23 cellular contexts compared by ENCODE assay signal in the genomic region with DNA sequence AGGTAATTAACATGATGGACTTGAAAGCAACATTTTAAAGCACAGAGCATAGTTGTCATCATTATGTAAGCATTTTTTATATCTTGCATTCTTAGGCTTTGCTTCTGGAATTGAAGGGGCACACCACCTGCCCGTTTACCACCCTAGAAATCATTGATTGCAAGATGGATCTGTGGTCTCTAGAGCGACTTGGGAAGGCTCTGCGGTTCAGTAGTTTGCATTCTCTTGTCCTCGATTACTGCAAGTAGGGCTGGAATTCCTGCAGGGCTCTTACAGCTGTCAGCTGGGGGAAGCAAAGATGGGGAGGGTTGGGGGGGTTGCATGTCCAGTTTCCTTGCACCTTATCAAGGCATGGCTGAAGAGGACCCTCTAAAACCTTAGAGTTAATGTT. TPM values are rescaled to one million over a fixed set of nuclear protein-coding genes. Genes with fewer than 3 reads are reported as not detected.
DNase-seq lines count a peak whose midpoint lies in the region; ATAC-seq, FAIRE-seq and TF ChIP-seq lines count a peak whose summit lies in the region.
"Had no signal": no experiment of that assay in that cellular context is flagged by ENCODE, and none has a peak within 500 bp of the region (broad histone marks: within the 10 kb centered on the region; RNA-seq: fewer than 3 reads in every experiment).

No MANE protein-coding gene starts in this region.

- ATAC-seq in GM23338: no peak
- no peak for ATAC-seq in HG03045 (IDR thresholded peaks at IDR 0.05; ENCODE audit: unreplicated experiment)
- ATAC-seq: CD8-positive, alpha-beta T cell; gastrocnemius medialis; psoas muscle; Right ventricle myocardium inferior had no signal

- H3K4me3 Mint-ChIP-seq in GM23338: no peak overlapping the region
- H3K4me3 Mint-ChIP-seq in astrocyte (ENCODE audit: unreplicated experiment): no peak overlapping the region
- no peak overlapping the region for H3K4me3 Mint-ChIP-seq in activated T-helper 1 cell treated with anti-CD3 and anti-CD28 coated beads, Interleukin-12 subunit alpha, Interleukin-12 subunit beta, Interleukin-2, Interleukin-4 antibody, amounts not matched to agents 30 ng/mL and 10 ng/mL and 1 ng/mL, durations not matched to agents 14 hours and 24 hours and 36 hours
- H3K4me3 Mint-ChIP-seq: activated naive CD4-positive, alpha-beta T cell treated with anti-CD3 and anti-CD28 coated beads, Interleukin-2, amount 50 U/mL, for 24 hours; CD8-positive, alpha-beta T cell; endodermal cell had no signal

- intact Hi-C loops in activated T-helper 1 cell treated with anti-CD3 and anti-CD28 coated beads, Interleukin-12 subunit alpha, Interleukin-12 subunit beta, Interleukin-2, Interleukin-4 antibody, amounts not matched to agents 30 ng/mL and 10 ng/mL and 1 ng/mL, durations not matched to agents 14 hours and 24 hours and 36 hours (cut with micrococcal nuclease): no loop called here

- H3K27me3 ChIP-seq in GM23338 (ENCODE audit: insufficient read depth) (no peaks in the 10 kb centered on the region), astrocyte (ENCODE audit: insufficient read depth, low read length) (no peaks in the 10 kb centered on the region)
- H3K27me3 ChIP-seq: gastrocnemius medialis, stomach had no signal

- H3K4me2 ChIP-seq in GM23338 (no peak overlapping the region), astrocyte (ENCODE audit: low read length) (peak overlapping the region; percentile 43)

- DNase-seq in GM23338 (ENCODE audit: low spot score) (no peak), NCI-H1105 (lab: John Stamatoyannopoulos, UW) (peak; percentile 36), astrocyte (ENCODE audit: low read depth) (no peak), renal cortical epithelial cell (ENCODE audit: low read depth) (peak; percentile 75), pons (ENCODE audit: low spot score) (no peak)
- no peak for DNase-seq in activated T-helper 1 cell treated with anti-CD3 and anti-CD28 coated beads, Interleukin-12 subunit alpha, Interleukin-12 subunit beta, Interleukin-2, Interleukin-4 antibody, amounts not matched to agents 30 ng/mL and 10 ng/mL and 1 ng/mL, durations not matched to agents 14 hours and 24 hours and 36 hours (ENCODE audit: low spot score)
- DNase-seq: activated CD4-positive, alpha-beta T cell treated with anti-CD3 and anti-CD28 coated beads, Interleukin-2, amount 50 U/mL, for 4 hours; aorta; CD8-positive, alpha-beta T cell; cortex of kidney; gastrocnemius medialis; GF-D8; hypothalamus; lower lobe of right lung; stomach; trophoblast cell; WERI-Rb-1 had no signal

- H3K9me3 ChIP-seq in astrocyte (ENCODE audit: insufficient read depth, low read depth, low read length): no peaks in the 10 kb centered on the region
- H3K9me3 ChIP-seq: gastrocnemius medialis, lower lobe of right lung, psoas muscle, stomach had no signal

- H3K36me3 Mint-ChIP-seq in GM23338 (ENCODE audit: low read depth): no peaks in the 10 kb centered on the region; the same call in 2 of the 3 replicates
- no peaks in the 10 kb centered on the region for H3K36me3 Mint-ChIP-seq in astrocyte (ENCODE audit: low read depth, unreplicated experiment)
- no peaks in the 10 kb centered on the region for H3K36me3 Mint-ChIP-seq in activated T-helper 1 cell treated with anti-CD3 and anti-CD28 coated beads, Interleukin-12 subunit alpha, Interleukin-12 subunit beta, Interleukin-2, Interleukin-4 antibody, amounts not matched to agents 30 ng/mL and 10 ng/mL and 1 ng/mL, durations not matched to agents 14 hours and 24 hours and 36 hours (ENCODE audit: low read depth)
- H3K36me3 Mint-ChIP-seq: activated naive CD4-positive, alpha-beta T cell treated with anti-CD3 and anti-CD28 coated beads, Interleukin-2, amount 50 U/mL, for 24 hours; CD8-positive, alpha-beta T cell had no signal

- no peak for TF ChIP-seq CTCF in GM23338 (conservative IDR thresholded peaks at IDR 0.05; ENCODE audit: low read depth in 2 of 2)
- TF ChIP-seq CTCF in astrocyte (IDR thresholded peaks at IDR 0.05; ENCODE audit: insufficient read depth, low read depth, low read length): no peak

- H3K9ac ChIP-seq in astrocyte (ENCODE audit: low read length): no peak overlapping the region

- H3K4me1 Mint-ChIP-seq in GM23338 (peaks cover 21% of the 10 kb centered on the region), astrocyte (ENCODE audit: low read depth, unreplicated experiment) (peaks cover 12% of the 10 kb centered on the region)
- peaks cover 6% of the 10 kb centered on the region for H3K4me1 Mint-ChIP-seq in activated T-helper 1 cell treated with anti-CD3 and anti-CD28 coated beads, Interleukin-12 subunit alpha, Interleukin-12 subunit beta, Interleukin-2, Interleukin-4 antibody, amounts not matched to agents 30 ng/mL and 10 ng/mL and 1 ng/mL, durations not matched to agents 14 hours and 24 hours and 36 hours (ENCODE audit: low read depth)

- no peaks in the 10 kb centered on the region for H3K79me2 ChIP-seq in GM23338 (replicated peaks; ENCODE audit: insufficient read depth)
- no peaks in the 10 kb centered on the region for H3K79me2 ChIP-seq in astrocyte (ENCODE audit: insufficient read depth, low read length)

- peaks cover 4% of the 10 kb centered on the region for H3K27me3 Mint-ChIP-seq in GM23338 (ENCODE audit: insufficient read depth, low read depth, poor library complexity)
- no peaks in the 10 kb centered on the region for H3K27me3 Mint-ChIP-seq in astrocyte (ENCODE audit: low read depth, unreplicated experiment)
- peaks cover 2% of the 10 kb centered on the region for H3K27me3 Mint-ChIP-seq in activated T-helper 1 cell treated with anti-CD3 and anti-CD28 coated beads, Interleukin-12 subunit alpha, Interleukin-12 subunit beta, Interleukin-2, Interleukin-4 antibody, amounts not matched to agents 30 ng/mL and 10 ng/mL and 1 ng/mL, durations not matched to agents 14 hours and 24 hours and 36 hours (ENCODE audit: insufficient read depth)
- H3K27me3 Mint-ChIP-seq: activated naive CD4-positive, alpha-beta T cell treated with anti-CD3 and anti-CD28 coated beads, Interleukin-2, amount 50 U/mL, for 24 hours had no signal

- H2AFZ ChIP-seq in GM23338 (no peak overlapping the region), astrocyte (ENCODE audit: low read depth, low read length) (no peak overlapping the region)

- H3F3A ChIP-seq in GM23338 (replicated peaks; ENCODE audit: low read depth): no peaks in the 10 kb centered on the region

- H3K9me3 Mint-ChIP-seq in GM23338 (peaks cover 10% of the 10 kb centered on the region; the same call in 2 of the 3 replicates), astrocyte (ENCODE audit: unreplicated experiment) (no peaks in the 10 kb centered on the region)
- no peaks in the 10 kb centered on the region for H3K9me3 Mint-ChIP-seq in activated T-helper 1 cell treated with anti-CD3 and anti-CD28 coated beads, Interleukin-12 subunit alpha, Interleukin-12 subunit beta, Interleukin-2, Interleukin-4 antibody, amounts not matched to agents 30 ng/mL and 10 ng/mL and 1 ng/mL, durations not matched to agents 14 hours and 24 hours and 36 hours
- H3K9me3 Mint-ChIP-seq: activated naive CD4-positive, alpha-beta T cell treated with anti-CD3 and anti-CD28 coated beads, Interleukin-2, amount 50 U/mL, for 24 hours; CD8-positive, alpha-beta T cell had no signal

- no peak overlapping the region for H3K27ac Mint-ChIP-seq in GM23338
- H3K27ac Mint-ChIP-seq in astrocyte (ENCODE audit: unreplicated experiment): no peak overlapping the region
- H3K27ac Mint-ChIP-seq in activated T-helper 1 cell treated with anti-CD3 and anti-CD28 coated beads, Interleukin-12 subunit alpha, Interleukin-12 subunit beta, Interleukin-2, Interleukin-4 antibody, amounts not matched to agents 30 ng/mL and 10 ng/mL and 1 ng/mL, durations not matched to agents 14 hours and 24 hours and 36 hours: no peak overlapping the region
- H3K27ac Mint-ChIP-seq: activated naive CD4-positive, alpha-beta T cell treated with anti-CD3 and anti-CD28 coated beads, Interleukin-2, amount 50 U/mL, for 24 hours; endodermal cell had no signal

- H3K4me3 ChIP-seq in GM23338: no peak overlapping the region
- H3K4me3 ChIP-seq in astrocyte (ENCODE audit: insufficient read depth, low read depth, low read length): no peak overlapping the region
- H3K4me3 ChIP-seq: gastrocnemius medialis, lower lobe of right lung, psoas muscle, stomach had no signal

- peaks cover 13% of the 10 kb centered on the region; the same call in 1 of the 2 replicates for H3K9me2 ChIP-seq in GM23338 (ENCODE audit: insufficient read depth)

- H3K4me1 ChIP-seq in GM23338 (ENCODE audit: insufficient read depth) (peaks cover 14% of the 10 kb centered on the region), astrocyte (ENCODE audit: insufficient read depth, low read length) (peaks cover 16% of the 10 kb centered on the region)
- H3K4me1 ChIP-seq: psoas muscle had no signal

- no peaks in the 10 kb centered on the region for H4K20me1 ChIP-seq in GM23338 (replicated peaks; ENCODE audit: insufficient read depth)
- no peaks in the 10 kb centered on the region for H4K20me1 ChIP-seq in astrocyte (ENCODE audit: insufficient read depth, low read length)

- FAIRE-seq in astrocyte (lab: Jason Lieb, UNC): no peak
- FAIRE-seq: GM18507 had no signal

- H3K27ac ChIP-seq in GM23338 (ENCODE audit: low read depth): peak overlapping the region; percentile 15; the same call in 1 of the 2 replicates
- no peak overlapping the region for H3K27ac ChIP-seq in astrocyte (ENCODE audit: low read depth, low read length)
- H3K27ac ChIP-seq: gastrocnemius medialis, psoas muscle, stomach, WERI-Rb-1 had no signal

- H3K36me3 ChIP-seq in GM23338 (ENCODE audit: insufficient read depth): no peaks in the 10 kb centered on the region
- no peaks in the 10 kb centered on the region for H3K36me3 ChIP-seq in astrocyte (ENCODE audit: insufficient read depth, low read length)
- H3K36me3 ChIP-seq: gastrocnemius medialis, lower lobe of right lung, stomach, WERI-Rb-1 had no signal

TF ChIP-seq in GM23338, 12 proteins besides CTCF, POLR2A, EP300 and RAD21 (continues in another document):
- TF ChIP-seq STAT1 (IDR thresholded peaks at IDR 0.05; ENCODE audit: unreplicated experiment): no peak
- no peak for TF ChIP-seq ZNF114 (CRISPR knock-in tag; IDR thresholded peaks at IDR 0.05)
- TF ChIP-seq POLR2AphosphoS5 (IDR thresholded peaks at IDR 0.05; ENCODE audit: low read depth): no peak
- no peak for TF ChIP-seq EZH2 (IDR thresholded peaks at IDR 0.05; ENCODE audit: low read depth, unreplicated experiment)

RNA-seq across cellular contexts. Expression of gene RNF7, which starts 56.7 kb away (rescaled TPM):
- 156 and 173 TPM in 2 replicates for total RNA-seq in GM23338 (2014; rRNA removed; shearing (Covaris generic))
- polyA plus RNA-seq in GM23338 (2016; fragmentation: Nextera tagmentation; extraction: Ambion mirVana): 254 and 256 TPM in 2 replicates
- total RNA-seq in astrocyte: 166 and 168 TPM in 2 replicates
- 46.9 and 66.0 TPM in 2 replicates for total RNA-seq in renal cortical epithelial cell
- 70.5 and 70.9 TPM in 2 replicates for total RNA-seq in activated T-helper 1 cell treated with anti-CD3 and anti-CD28 coated beads, Interleukin-12 subunit alpha, Interleukin-12 subunit beta, Interleukin-2, Interleukin-4 antibody, amounts not matched to agents 30 ng/mL and 10 ng/mL and 1 ng/mL, durations not matched to agents 14 hours and 24 hours and 36 hours

Comparison
In these comparisons a context has a peak if more than half of its experiments do, and no peak if none do; other contexts are left out.
1. DNase-seq: peak in NCI-H1105 (single experiment) and renal cortical epithelial cell (single experiment); none in GM23338 (single experiment), astrocyte (single experiment), activated T-helper 1 cell treated with anti-CD3 and anti-CD28 coated beads, Interleukin-12 subunit alpha, Interleukin-12 subunit beta, Interleukin-2, Interleukin-4 antibody, amounts not matched to agents 30 ng/mL and 10 ng/mL and 1 ng/mL, durations not matched to agents 14 hours and 24 hours and 36 hours (single experiment) and pons (single experiment).